ENCODE assay signal across 8 cellular contexts in the genomic region with DNA sequence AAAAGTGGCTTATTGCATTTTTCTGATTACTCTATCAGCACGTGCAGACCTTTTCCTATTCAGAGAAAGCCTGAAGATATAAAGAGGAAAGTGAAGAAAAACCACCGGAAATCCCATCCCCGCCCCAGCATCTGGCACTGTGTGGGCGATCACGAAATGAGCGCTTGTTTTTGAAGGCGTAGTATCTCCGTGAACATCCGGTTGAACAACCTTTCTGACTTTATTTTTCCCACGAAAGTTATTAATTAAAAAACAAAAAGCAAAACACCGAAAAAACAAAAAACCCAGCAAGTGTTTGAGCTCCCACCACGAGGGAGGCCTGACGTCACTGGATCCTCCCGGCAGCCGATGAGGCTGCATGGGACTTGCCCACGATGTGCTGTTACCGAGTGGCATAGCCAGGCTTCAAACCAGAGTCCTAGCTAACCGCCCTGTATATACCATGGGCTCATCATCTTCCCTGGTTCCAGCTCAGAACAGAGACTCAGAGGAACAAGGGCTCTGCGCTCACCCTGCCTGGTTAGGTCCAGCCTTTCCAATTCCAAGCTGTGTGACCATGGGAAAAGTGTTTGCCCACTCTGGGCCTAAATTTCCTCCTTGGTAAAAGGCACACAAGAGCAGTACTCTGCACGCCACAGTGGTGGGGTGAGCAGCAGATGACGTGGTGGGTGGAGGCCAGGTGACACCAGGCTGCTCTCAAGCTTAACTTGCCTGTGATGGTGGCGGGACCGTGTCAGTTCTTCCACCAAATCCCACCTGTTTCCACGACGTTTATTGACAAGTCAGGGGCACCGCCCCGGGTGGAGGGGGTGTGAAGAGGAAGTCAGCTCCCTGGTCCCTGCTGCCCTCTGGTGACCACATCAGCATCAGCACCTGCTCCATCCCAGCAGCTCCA. TPM values are rescaled to one million over a fixed set of nuclear protein-coding genes. Genes with fewer than 3 reads are reported as not detected.
DNase-seq lines count a peak whose midpoint lies in the region; ATAC-seq and TF ChIP-seq lines count a peak whose summit lies in the region.

No MANE protein-coding gene starts in this region.

- peak overlapping the region; percentile 55 for H3K4me3 ChIP-seq in OCI-LY7 (ENCODE audit: low read depth, low read length, poor library complexity, severe bottlenecking)
- H3K4me3 ChIP-seq in naive thymus-derived CD4-positive, alpha-beta T cell (ENCODE audit: low read length): peak overlapping the region; percentile 45

- H3K4me1 Mint-ChIP-seq in CD14-positive monocyte: peaks cover 23% of the 10 kb centered on the region
- H3K4me1 Mint-ChIP-seq in naive thymus-derived CD4-positive, alpha-beta T cell: peaks cover 15 to 80% (median 73%) of the 10 kb centered on the region in 7 donors
- H3K4me1 Mint-ChIP-seq in stimulated activated effector memory CD8-positive, alpha-beta T cell treated with anti-CD3 and anti-CD28 coated beads, Interleukin-12 subunit alpha, Interleukin-12 subunit beta, amount 100 ng/mL, for 72 hours: peaks cover 60% of the 10 kb centered on the region

- peaks cover 9% of the 10 kb centered on the region; the same call in 1 of the 2 replicates for H3K9me3 ChIP-seq in OCI-LY7 (ENCODE audit: low read length)
- no peaks in the 10 kb centered on the region for H3K9me3 ChIP-seq in naive thymus-derived CD4-positive, alpha-beta T cell (ENCODE audit: control insufficient read depth in 2 of 3, low read length in 3 of 3)

- peak overlapping the region; percentile 66 to 85 for H3K4me3 Mint-ChIP-seq in CD14-positive monocyte
- peak overlapping the region; percentile 54 to 86 (median 73) for H3K4me3 Mint-ChIP-seq in naive thymus-derived CD4-positive, alpha-beta T cell
- peak overlapping the region; percentile 65 for H3K4me3 Mint-ChIP-seq in stimulated activated effector memory CD8-positive, alpha-beta T cell treated with anti-CD3 and anti-CD28 coated beads, Interleukin-12 subunit alpha, Interleukin-12 subunit beta, amount 100 ng/mL, for 72 hours

- intact Hi-C loops in CD14-positive monocyte (cut with micrococcal nuclease) (loop anchor here (5.0 kb wide), 3 partner anchors 90 to 135 kb away; no protein-coding TSS in a partner anchor), OCI-LY7 (cut with micrococcal nuclease; ENCODE audit: unreplicated experiment) (loop anchor here (1.0 to 5.0 kb wide), 7 partner anchors 50 to 255 kb away; no protein-coding TSS in a partner anchor)
- intact Hi-C loops in naive thymus-derived CD4-positive, alpha-beta T cell (cut with micrococcal nuclease): loop anchor here (1.0 to 2.0 kb wide), 15 partner anchors 10 to 769 kb away; partner anchors contain the start of genes IL21R (in 2 of the 2), KDM8 (in 2 of the 2) and KATNIP (in 1 of the 2)

- CTCF ChIA-PET in OCI-LY7 (lab: Charles Lee; ENCODE audit: unreplicated experiment): interaction anchor here (0.6 to 2.0 kb wide), 10 partner anchors 10 to 1126 kb away, joined by 3 to 8 read pairs (median 5); partner anchors contain the start of gene KDM8
- CTCF ChIA-PET in naive thymus-derived CD4-positive, alpha-beta T cell (lab: Charles Lee): interaction anchor here (0.6 to 4.5 kb wide), 30 partner anchors 10 to 282 kb away, joined by 3 to 59 read pairs (median 5); no protein-coding TSS in a partner anchor

- H3K4me2 ChIP-seq in OCI-LY7 (ENCODE audit: low read length): peak overlapping the region; percentile 78

- ATAC-seq in HG03432 (IDR thresholded peaks at IDR 0.05; ENCODE audit: unreplicated experiment): peak; percentile 75
- peak; percentile 68 for ATAC-seq in esophagus mucosa
- ATAC-seq in naive thymus-derived CD4-positive, alpha-beta T cell: peak; percentile 89
- ATAC-seq in stimulated activated effector memory CD8-positive, alpha-beta T cell treated with anti-CD3 and anti-CD28 coated beads, Interleukin-12 subunit alpha, Interleukin-12 subunit beta, amount 100 ng/mL, for 72 hours: peak; percentile 87

- peaks cover 15 to 21% of the 10 kb centered on the region in 2 donors for H3K36me3 Mint-ChIP-seq in CD14-positive monocyte
- H3K36me3 Mint-ChIP-seq in naive thymus-derived CD4-positive, alpha-beta T cell: peaks cover 0 to 40% (median 3%) of the 10 kb centered on the region in 5 donors
- peaks cover 64% of the 10 kb centered on the region for H3K36me3 Mint-ChIP-seq in stimulated activated effector memory CD8-positive, alpha-beta T cell treated with anti-CD3 and anti-CD28 coated beads, Interleukin-12 subunit alpha, Interleukin-12 subunit beta, amount 100 ng/mL, for 72 hours

- H3K9me3 Mint-ChIP-seq in CD14-positive monocyte: peaks cover 9 to 17% (median 13%) of the 10 kb centered on the region in 7 donors
- peaks cover 0 to 13% (median 4%) of the 10 kb centered on the region in 11 donors for H3K9me3 Mint-ChIP-seq in naive thymus-derived CD4-positive, alpha-beta T cell
- peaks cover 3% of the 10 kb centered on the region for H3K9me3 Mint-ChIP-seq in stimulated activated effector memory CD8-positive, alpha-beta T cell treated with anti-CD3 and anti-CD28 coated beads, Interleukin-12 subunit alpha, Interleukin-12 subunit beta, amount 100 ng/mL, for 72 hours

- H3K36me3 ChIP-seq in OCI-LY7 (ENCODE audit: insufficient read depth, low read length): peaks cover 16% of the 10 kb centered on the region
- H3K36me3 ChIP-seq in naive thymus-derived CD4-positive, alpha-beta T cell (ENCODE audit: control insufficient read depth in 2 of 3, insufficient read depth in 3 of 3, low read length in 3 of 3): peaks cover 0 to 17% (median 0%) of the 10 kb centered on the region in 3 experiments

- peak overlapping the region; percentile 58 for H3K27ac ChIP-seq in OCI-LY7 (ENCODE audit: low read depth, low read length, poor library complexity, severe bottlenecking)
- H3K27ac ChIP-seq in naive thymus-derived CD4-positive, alpha-beta T cell (ENCODE audit: low read depth, low read length): peak overlapping the region; percentile 99

- peaks cover 19% of the 10 kb centered on the region for H3K4me1 ChIP-seq in OCI-LY7 (ENCODE audit: insufficient read depth, low read length, poor library complexity, severe bottlenecking)
- peaks cover 26 to 62% of the 10 kb centered on the region in 2 donors for H3K4me1 ChIP-seq in naive thymus-derived CD4-positive, alpha-beta T cell (ENCODE audit: control insufficient read depth in 2 of 2, insufficient read depth in 2 of 2, low read length in 2 of 2)

- H3K27ac Mint-ChIP-seq in CD14-positive monocyte: peak overlapping the region; percentile 80 to 90 (median 89)
- peak overlapping the region in 7 of 9 donors; percentile 93 to 100 (median 99) for H3K27ac Mint-ChIP-seq in naive thymus-derived CD4-positive, alpha-beta T cell
- peak overlapping the region; percentile 92 for H3K27ac Mint-ChIP-seq in stimulated activated effector memory CD8-positive, alpha-beta T cell treated with anti-CD3 and anti-CD28 coated beads, Interleukin-12 subunit alpha, Interleukin-12 subunit beta, amount 100 ng/mL, for 72 hours

- H4K20me1 ChIP-seq in OCI-LY7 (ENCODE audit: insufficient read depth, low read length): no peaks in the 10 kb centered on the region

- peak; percentile 80 for DNase-seq in CD14-positive monocyte (ENCODE audit: low spot score)
- peak; percentile 69 for DNase-seq in GM19240 (ENCODE audit: insufficient read length, low spot score)
- DNase-seq in OCI-LY7 (ENCODE audit: low spot score): peak; percentile 85
- DNase-seq in activated T-cell treated with anti-CD3 and anti-CD28 coated beads for 48 hours (ENCODE audit: low read depth): peak; percentile 84
- peak; percentile 64 to 98 (median 93) for DNase-seq in naive thymus-derived CD4-positive, alpha-beta T cell
- DNase-seq in stimulated activated effector memory CD8-positive, alpha-beta T cell treated with anti-CD3 and anti-CD28 coated beads, Interleukin-12 subunit alpha, Interleukin-12 subunit beta, amount 100 ng/mL, for 72 hours (ENCODE audit: low spot score in 2 of 2): peak; percentile 64 to 88

- TF ChIP-seq CTCF in CD14-positive monocyte (IDR thresholded peaks at IDR 0.05) (peak; percentile 87), OCI-LY7 (conservative IDR thresholded peaks at IDR 0.05; ENCODE audit: low read length) (peak; percentile 82)

- H3K27me3 Mint-ChIP-seq in CD14-positive monocyte (ENCODE audit: low read depth in 3 of 3): peaks cover 0 to 5% (median 0%) of the 10 kb centered on the region in 3 donors
- no peaks in the 10 kb centered on the region for H3K27me3 Mint-ChIP-seq in naive thymus-derived CD4-positive, alpha-beta T cell

- H2AFZ ChIP-seq in OCI-LY7 (ENCODE audit: low read length): peak overlapping the region; percentile 76; the same call in 1 of the 2 replicates

- BruUV-seq in OCI-LY7 (replicated peaks; lab: Mats Ljungman, UMichigan): no TSS peak

- no peaks in the 10 kb centered on the region for H3K27me3 ChIP-seq in naive thymus-derived CD4-positive, alpha-beta T cell (ENCODE audit: control insufficient read depth in 2 of 2, insufficient read depth in 2 of 2, low read length in 2 of 2)

- no peaks in the 10 kb centered on the region for H3K9me2 ChIP-seq in OCI-LY7 (ENCODE audit: insufficient read depth, low read length)

- POLR2A ChIA-PET in OCI-LY7 (lab: Charles Lee): interaction anchor here (0.6 to 2.4 kb wide), 7 partner anchors 10 to 164 kb away, joined by 3 to 5 read pairs (median 4); partner anchors contain the start of genes KDM8 and NSMCE1
- POLR2A ChIA-PET in naive thymus-derived CD4-positive, alpha-beta T cell (lab: Charles Lee): interaction anchor here (0.6 to 11.1 kb wide), 34 partner anchors 10 to 212 kb away, joined by 3 to 196 read pairs (median 5); partner anchors contain the start of genes IL21R and KDM8

- H3K79me2 ChIP-seq in OCI-LY7 (ENCODE audit: insufficient read depth, low read depth, low read length): no peaks in the 10 kb centered on the region

RNA-seq across cellular contexts. Expression of gene IL21R, which starts 34.3 kb away (rescaled TPM):
- 1 to 10 TPM; 1.0 to 1.7 TPM for polyA plus RNA-seq in CD14-positive monocyte
- 10.0 and 10.9 TPM in 2 replicates for total RNA-seq in OCI-LY7 (2014; rRNA removed; shearing (Covaris generic))
- 36.7 and 47.0 TPM in 2 replicates for total RNA-seq in OCI-LY7 (2022)
- 0.56 TPM for total RNA-seq in esophagus mucosa
- total RNA-seq in naive thymus-derived CD4-positive, alpha-beta T cell: 10 to 100 TPM; 24.6 to 40.9 (median 31.4) TPM
- polyA plus RNA-seq in naive thymus-derived CD4-positive, alpha-beta T cell: 10 to 100 TPM; 37.1 to 52.1 TPM

RNA-seq across cellular contexts. Expression of gene IL4R, which starts 53.9 kb away (rescaled TPM):
- polyA plus RNA-seq in CD14-positive monocyte: 10 to 100 TPM; 25.1 to 35.6 TPM
- total RNA-seq in OCI-LY7 (2014; rRNA removed; shearing (Covaris generic)): 33.0 and 82.8 TPM in 2 replicates
- total RNA-seq in OCI-LY7 (2022) (73.1 and 101 TPM in 2 replicates), esophagus mucosa (119 TPM)
- total RNA-seq in naive thymus-derived CD4-positive, alpha-beta T cell: 100 to 1,000 TPM; 158 to 498 (median 198) TPM
- 100 to 1,000 TPM in 1 of 2 donors, 10 to 100 TPM in 1; 99.8 to 128 TPM for polyA plus RNA-seq in naive thymus-derived CD4-positive, alpha-beta T cell

Comparison
In these comparisons a context has a peak if more than half of its experiments do, and no peak if none do; other contexts are left out.
1. Peak in every context shown above with its lines: DNase-seq, ATAC-seq, H3K4me3 ChIP-seq and H3K27ac ChIP-seq.